ENCODE assay signal across 8 cellular contexts in genomic region chr12:52246720-52247621, GRCh38. TPM values are rescaled to one million over a fixed set of nuclear protein-coding genes. Genes with fewer than 3 reads are reported as not detected.
A peak's percentile ranks its signal among the peaks of the same experiment; 100 is the strongest.
DNase-seq lines count a peak whose midpoint lies in the region; ATAC-seq and TF ChIP-seq lines count a peak whose summit lies in the region.

No MANE protein-coding gene starts in this region.

- DNase-seq in Caco-2 (no peak), SJCRH30 (peak; percentile 79 to 86), medulla oblongata (ENCODE audit: extremely low spot score) (peak; percentile 45), dermis blood vessel endothelial cell (no peak), SKM-1 treated with dmso at 0.1 percent for 144 hours (lab: John Stamatoyannopoulos, UW; ENCODE audit: unreplicated experiment) (no peak)
- DNase-seq in stimulated activated CD4-positive, alpha-beta T cell treated with anti-CD3 and anti-CD28 coated beads, Interleukin-1b, Interleukin-23, amount 100 ng/mL, for 48 hours, result no peak

- no peak overlapping the region for H3K27ac ChIP-seq in HUES64 (ENCODE audit: low read depth, low read length)
- H3K27ac ChIP-seq in SJCRH30, result peak overlapping the region; percentile 62

- peaks cover 25% of the 10 kb centered on the region for H3K4me1 ChIP-seq in Caco-2
- H3K4me1 ChIP-seq in HUES64 (ENCODE audit: insufficient read depth, low read length), result peaks cover 26% of the 10 kb centered on the region
- peaks cover 54% of the 10 kb centered on the region for H3K4me1 ChIP-seq in SJCRH30

- H3K4me3 Mint-ChIP-seq in Caco-2 (ENCODE audit: unreplicated experiment), result no peak overlapping the region

- BruUV-seq in Caco-2 (replicated peaks; lab: Mats Ljungman, UMichigan), result TSS peak; percentile 41

- POLR2A ChIA-PET in Caco-2 (lab: Charles Lee), result no interaction called here

- H3K4me1 Mint-ChIP-seq in Caco-2 (ENCODE audit: low read depth, unreplicated experiment), result peaks cover 33% of the 10 kb centered on the region

- H3K4me3 ChIP-seq in Caco-2 (ENCODE audit: low read depth, low read length) (no peak overlapping the region), HUES64 (ENCODE audit: low read length) (no peak overlapping the region), SJCRH30 (no peak overlapping the region)

- intact Hi-C loops in Caco-2 (cut with micrococcal nuclease; ENCODE audit: unreplicated experiment), result no loop called here

- H3K9me3 ChIP-seq in Caco-2 (no peaks in the 10 kb centered on the region), HUES64 (ENCODE audit: insufficient read depth, low read depth, low read length) (no peaks in the 10 kb centered on the region), SJCRH30 (replicated peaks) (no peaks in the 10 kb centered on the region)

- no peak for TF ChIP-seq CTCF in Caco-2 (IDR thresholded peaks at IDR 0.05; ENCODE audit: insufficient read depth in 1 of 2, low read depth in 1 of 2, low read length in 1 of 2, severe bottlenecking in 1 of 2, unreplicated experiment in 1 of 2)

- no peaks in the 10 kb centered on the region for H3K9me3 Mint-ChIP-seq in Caco-2 (ENCODE audit: unreplicated experiment)

- CTCF ChIA-PET in Caco-2 (lab: Charles Lee), result no interaction called here

- H3K9ac ChIP-seq in HUES64 (ENCODE audit: low read depth, low read length), result peak overlapping the region; percentile 5; the same call in 1 of the 2 replicates

- H3K36me3 Mint-ChIP-seq in Caco-2 (ENCODE audit: insufficient read depth, unreplicated experiment), result peaks cover 12% of the 10 kb centered on the region

- no peak for ATAC-seq in HG02642 (IDR thresholded peaks at IDR 0.05; ENCODE audit: poor library complexity, unreplicated experiment)

- no peaks in the 10 kb centered on the region for H3K36me3 ChIP-seq in Caco-2 (ENCODE audit: control insufficient read depth, insufficient read depth, low read length)
- no peaks in the 10 kb centered on the region for H3K36me3 ChIP-seq in HUES64 (ENCODE audit: insufficient read depth, low read length)
- H3K36me3 ChIP-seq in SJCRH30, result no peaks in the 10 kb centered on the region

- WGBS in HUES64, result 44% methylated on average over 10 of the region's 10 CpGs

- H3K27me3 ChIP-seq in Caco-2 (replicated peaks; ENCODE audit: control insufficient read depth, insufficient read depth, low read length) (no peaks in the 10 kb centered on the region), HUES64 (ENCODE audit: insufficient read depth, low read length) (peaks cover 38% of the 10 kb centered on the region), SJCRH30 (no peaks in the 10 kb centered on the region)

- H3K27me3 Mint-ChIP-seq in Caco-2 (ENCODE audit: insufficient read depth, unreplicated experiment), result peaks cover 2% of the 10 kb centered on the region

- H3K27ac Mint-ChIP-seq in Caco-2 (ENCODE audit: unreplicated experiment), result peak overlapping the region; percentile 75

RNA-seq across cellular contexts. Expression of gene KRT7, which starts 13.9 kb away (rescaled TPM):
- total RNA-seq in Caco-2 (2022) (13.9 and 19.9 TPM in 2 replicates), dermis blood vessel endothelial cell (19.2 and 53.6 TPM in 2 replicates)
- polyA plus RNA-seq in HUES64 (2013, experiment 1 of 2), result 6.0 TPM
- 4.9 TPM for polyA plus RNA-seq in HUES64 (2013, experiment 2 of 2)
- total RNA-seq in SJCRH30 (2014; rRNA removed; shearing (Covaris generic)), result 1.5 and 2.8 TPM in 2 replicates

RNA-seq across cellular contexts. Expression of gene KRT86, which starts 27.5 kb away (rescaled TPM):
- total RNA-seq in Caco-2 (2022) (not detected in 2 replicates), dermis blood vessel endothelial cell (not detected in 2 replicates)
- not detected for polyA plus RNA-seq in HUES64 (2013, experiment 1 of 2)
- polyA plus RNA-seq in HUES64 (2013, experiment 2 of 2), result not detected
- total RNA-seq in SJCRH30 (2014; rRNA removed; shearing (Covaris generic)), result 0.25 and 0.30 TPM in 2 replicates

RNA-seq across cellular contexts. Expression of gene KRT81, which starts 44.4 kb away (rescaled TPM):
- total RNA-seq in Caco-2 (2022) (0.28 and 0.45 TPM in 2 replicates), dermis blood vessel endothelial cell (0.05 TPM in 1 of 2 replicates, not detected in the other)
- polyA plus RNA-seq in HUES64 (2013, experiment 1 of 2), result not detected
- polyA plus RNA-seq in HUES64 (2013, experiment 2 of 2), result not detected
- 0.06 TPM in 1 of 2 replicates, not detected in the other for total RNA-seq in SJCRH30 (2014; rRNA removed; shearing (Covaris generic))

RNA-seq across cellular contexts. Expression of gene KRT80, which starts 55.2 kb away (rescaled TPM):
- total RNA-seq in Caco-2 (2022) (0.26 and 0.29 TPM in 2 replicates), dermis blood vessel endothelial cell (0.17 and 1.2 TPM in 2 replicates)
- not detected for polyA plus RNA-seq in HUES64 (2013, experiment 1 of 2)
- 0.13 TPM for polyA plus RNA-seq in HUES64 (2013, experiment 2 of 2)
- 45.7 and 49.0 TPM in 2 replicates for total RNA-seq in SJCRH30 (2014; rRNA removed; shearing (Covaris generic))

Comparison
In these comparisons a context has a peak if more than half of its experiments do, and no peak if none do; other contexts are left out.
1. DNase-seq: peak in SJCRH30 (2 of 2) and medulla oblongata (single experiment); none in Caco-2 (0 of 2), dermis blood vessel endothelial cell (single experiment), SKM-1 treated with dmso at 0.1 percent for 144 hours (single experiment) and stimulated activated CD4-positive, alpha-beta T cell treated with anti-CD3 and anti-CD28 coated beads, Interleukin-1b, Interleukin-23, amount 100 ng/mL, for 48 hours (single experiment).